2 cellular contexts compared by ENCODE assay signal in the genomic region with DNA sequence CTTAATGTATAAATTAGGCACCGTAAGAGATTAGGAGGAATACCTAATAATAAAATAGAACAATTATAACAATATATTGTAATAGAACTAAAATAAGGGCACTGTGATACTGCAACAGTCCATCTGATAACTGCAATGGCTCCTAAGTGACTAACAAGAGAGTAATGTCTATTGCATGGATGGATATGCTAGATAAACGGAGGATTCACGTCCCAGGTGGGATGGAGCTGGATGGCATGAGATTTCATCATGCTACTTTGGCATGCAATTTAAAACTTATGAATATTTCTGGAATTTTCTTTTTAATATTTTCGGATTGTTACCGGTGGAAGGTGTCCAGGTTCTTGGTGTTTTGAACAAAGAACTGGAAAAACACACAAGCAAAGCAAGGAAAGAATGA.
TF ChIP-seq lines count a peak whose summit lies in the region.

No MANE protein-coding gene starts in this region.

TF ChIP-seq in IMR-90, 13 proteins besides CTCF, POLR2A, EP300 and RAD21:
- peak; percentile 4; the same call in 1 of the 2 replicates for TF ChIP-seq CEBPB (IDR thresholded peaks at IDR 0.05; ENCODE audit: low read depth, low read length)
- TF ChIP-seq, protein P1, sequence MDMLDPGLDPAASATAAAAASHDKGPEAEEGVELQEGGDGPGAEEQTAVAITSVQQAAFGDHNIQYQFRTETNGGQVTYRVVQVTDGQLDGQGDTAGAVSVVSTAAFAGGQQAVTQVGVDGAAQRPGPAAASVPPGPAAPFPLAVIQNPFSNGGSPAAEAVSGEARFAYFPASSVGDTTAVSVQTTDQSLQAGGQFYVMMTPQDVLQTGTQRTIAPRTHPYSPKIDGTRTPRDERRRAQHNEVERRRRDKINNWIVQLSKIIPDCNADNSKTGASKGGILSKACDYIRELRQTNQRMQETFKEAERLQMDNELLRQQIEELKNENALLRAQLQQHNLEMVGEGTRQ (IDR thresholded peaks at IDR 0.05; ENCODE audit: low read depth, low read length): no peak

TF ChIP-seq in K562, 482 proteins besides CTCF, POLR2A, EP300 and RAD21 (continues in another document):
- TF ChIP-seq, protein P2, sequence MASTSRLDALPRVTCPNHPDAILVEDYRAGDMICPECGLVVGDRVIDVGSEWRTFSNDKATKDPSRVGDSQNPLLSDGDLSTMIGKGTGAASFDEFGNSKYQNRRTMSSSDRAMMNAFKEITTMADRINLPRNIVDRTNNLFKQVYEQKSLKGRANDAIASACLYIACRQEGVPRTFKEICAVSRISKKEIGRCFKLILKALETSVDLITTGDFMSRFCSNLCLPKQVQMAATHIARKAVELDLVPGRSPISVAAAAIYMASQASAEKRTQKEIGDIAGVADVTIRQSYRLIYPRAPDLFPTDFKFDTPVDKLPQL (IDR thresholded peaks at IDR 0.05; ENCODE audit: extremely low read depth, insufficient read length): no peak
- TF ChIP-seq TGIF2 (CRISPR knock-in tag; IDR thresholded peaks at IDR 0.05): no peak
- no peak for TF ChIP-seq ZNF12 (CRISPR knock-in tag; IDR thresholded peaks at IDR 0.05)
- peak; percentile 93 for TF ChIP-seq TRIM24 (IDR thresholded peaks at IDR 0.05)
- no peak for TF ChIP-seq TBL1XR1 (IDR thresholded peaks at IDR 0.05; ENCODE audit: low read length in 2 of 2)
- peak; percentile 35; the same call in 1 of the 2 replicates for TF ChIP-seq POLR2H (tag; IDR thresholded peaks at IDR 0.05; ENCODE audit: low read depth)
- TF ChIP-seq ARID1B (IDR thresholded peaks at IDR 0.05): peak; percentile 60
- TF ChIP-seq, protein P3, sequence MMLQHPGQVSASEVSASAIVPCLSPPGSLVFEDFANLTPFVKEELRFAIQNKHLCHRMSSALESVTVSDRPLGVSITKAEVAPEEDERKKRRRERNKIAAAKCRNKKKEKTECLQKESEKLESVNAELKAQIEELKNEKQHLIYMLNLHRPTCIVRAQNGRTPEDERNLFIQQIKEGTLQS (IDR thresholded peaks at IDR 0.05): peak; percentile 84
- TF ChIP-seq, protein P3 (CRISPR knock-in tag; conservative IDR thresholded peaks at IDR 0.05): no peak
- no peak for TF ChIP-seq RBM17 (IDR thresholded peaks at IDR 0.05; ENCODE audit: borderline replicate concordance, low read depth, low read length)
- TF ChIP-seq, protein P4, sequence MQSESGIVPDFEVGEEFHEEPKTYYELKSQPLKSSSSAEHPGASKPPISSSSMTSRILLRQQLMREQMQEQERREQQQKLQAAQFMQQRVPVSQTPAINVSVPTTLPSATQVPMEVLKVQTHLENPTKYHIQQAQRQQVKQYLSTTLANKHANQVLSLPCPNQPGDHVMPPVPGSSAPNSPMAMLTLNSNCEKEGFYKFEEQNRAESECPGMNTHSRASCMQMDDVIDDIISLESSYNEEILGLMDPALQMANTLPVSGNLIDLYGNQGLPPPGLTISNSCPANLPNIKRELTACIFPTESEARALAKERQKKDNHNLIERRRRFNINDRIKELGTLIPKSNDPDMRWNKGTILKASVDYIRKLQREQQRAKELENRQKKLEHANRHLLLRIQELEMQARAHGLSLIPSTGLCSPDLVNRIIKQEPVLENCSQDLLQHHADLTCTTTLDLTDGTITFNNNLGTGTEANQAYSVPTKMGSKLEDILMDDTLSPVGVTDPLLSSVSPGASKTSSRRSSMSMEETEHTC (IDR thresholded peaks at IDR 0.05): no peak
- TF ChIP-seq ZNF134 (CRISPR knock-in tag; conservative IDR thresholded peaks at IDR 0.05): no peak
- TF ChIP-seq PML (IDR thresholded peaks at IDR 0.05; ENCODE audit: low read length): no peak
- no peak for TF ChIP-seq EGR1 (conservative IDR thresholded peaks at IDR 0.05)
- peak; percentile 78 for TF ChIP-seq FOSL1 (tag; conservative IDR thresholded peaks at IDR 0.05)
- 0 out of 2 replicates have a peak, but pooled peaks have one; percentile 37 for TF ChIP-seq DPF2 (IDR thresholded peaks at IDR 0.05)
- no peak for TF ChIP-seq CCAR2 (IDR thresholded peaks at IDR 0.05; ENCODE audit: low read depth, low read length)
- peak; percentile 52 for TF ChIP-seq CBFA2T3 (IDR thresholded peaks at IDR 0.05)
- no peak for TF ChIP-seq ZNF696 (CRISPR knock-in tag; conservative IDR thresholded peaks at IDR 0.05)
- no peak for TF ChIP-seq KAT7 (CRISPR knock-in tag; IDR thresholded peaks at IDR 0.05; ENCODE audit: borderline replicate concordance)
- no peak for TF ChIP-seq RCOR1 (IDR thresholded peaks at IDR 0.05; ENCODE audit: borderline replicate concordance in 1 of 2, low read depth in 2 of 2, low read length in 2 of 2)
- no peak for TF ChIP-seq HCFC1 (IDR thresholded peaks at IDR 0.05; ENCODE audit: low read depth, low read length)
- TF ChIP-seq CBX2 (IDR thresholded peaks at IDR 0.05; ENCODE audit: insufficient read depth, low read length, poor library complexity, severe bottlenecking): no peak
- TF ChIP-seq, protein P5, sequence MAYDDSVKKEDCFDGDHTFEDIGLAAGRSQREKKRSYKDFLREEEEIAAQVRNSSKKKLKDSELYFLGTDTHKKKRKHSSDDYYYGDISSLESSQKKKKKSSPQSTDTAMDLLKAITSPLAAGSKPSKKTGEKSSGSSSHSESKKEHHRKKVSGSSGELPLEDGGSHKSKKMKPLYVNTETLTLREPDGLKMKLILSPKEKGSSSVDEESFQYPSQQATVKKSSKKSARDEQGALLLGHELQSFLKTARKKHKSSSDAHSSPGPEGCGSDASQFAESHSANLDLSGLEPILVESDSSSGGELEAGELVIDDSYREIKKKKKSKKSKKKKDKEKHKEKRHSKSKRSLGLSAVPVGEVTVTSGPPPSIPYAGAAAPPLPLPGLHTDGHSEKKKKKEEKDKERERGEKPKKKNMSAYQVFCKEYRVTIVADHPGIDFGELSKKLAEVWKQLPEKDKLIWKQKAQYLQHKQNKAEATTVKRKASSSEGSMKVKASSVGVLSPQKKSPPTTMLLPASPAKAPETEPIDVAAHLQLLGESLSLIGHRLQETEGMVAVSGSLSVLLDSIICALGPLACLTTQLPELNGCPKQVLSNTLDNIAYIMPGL (CRISPR knock-in tag; IDR thresholded peaks at IDR 0.05): no peak
- no peak for TF ChIP-seq PCBP1 (IDR thresholded peaks at IDR 0.05; ENCODE audit: low read depth, low read length, poor library complexity, severe bottlenecking)
- TF ChIP-seq ZNF444 (CRISPR knock-in tag; IDR thresholded peaks at IDR 0.05): no peak
- no peak for TF ChIP-seq ZNF263 (CRISPR knock-in tag; IDR thresholded peaks at IDR 0.05; ENCODE audit: borderline replicate concordance)
- no peak for TF ChIP-seq HMGN3 (IDR thresholded peaks at IDR 0.05; ENCODE audit: borderline replicate concordance, extremely low read depth, insufficient read length, low read depth, low read length)
- TF ChIP-seq, protein P6, sequence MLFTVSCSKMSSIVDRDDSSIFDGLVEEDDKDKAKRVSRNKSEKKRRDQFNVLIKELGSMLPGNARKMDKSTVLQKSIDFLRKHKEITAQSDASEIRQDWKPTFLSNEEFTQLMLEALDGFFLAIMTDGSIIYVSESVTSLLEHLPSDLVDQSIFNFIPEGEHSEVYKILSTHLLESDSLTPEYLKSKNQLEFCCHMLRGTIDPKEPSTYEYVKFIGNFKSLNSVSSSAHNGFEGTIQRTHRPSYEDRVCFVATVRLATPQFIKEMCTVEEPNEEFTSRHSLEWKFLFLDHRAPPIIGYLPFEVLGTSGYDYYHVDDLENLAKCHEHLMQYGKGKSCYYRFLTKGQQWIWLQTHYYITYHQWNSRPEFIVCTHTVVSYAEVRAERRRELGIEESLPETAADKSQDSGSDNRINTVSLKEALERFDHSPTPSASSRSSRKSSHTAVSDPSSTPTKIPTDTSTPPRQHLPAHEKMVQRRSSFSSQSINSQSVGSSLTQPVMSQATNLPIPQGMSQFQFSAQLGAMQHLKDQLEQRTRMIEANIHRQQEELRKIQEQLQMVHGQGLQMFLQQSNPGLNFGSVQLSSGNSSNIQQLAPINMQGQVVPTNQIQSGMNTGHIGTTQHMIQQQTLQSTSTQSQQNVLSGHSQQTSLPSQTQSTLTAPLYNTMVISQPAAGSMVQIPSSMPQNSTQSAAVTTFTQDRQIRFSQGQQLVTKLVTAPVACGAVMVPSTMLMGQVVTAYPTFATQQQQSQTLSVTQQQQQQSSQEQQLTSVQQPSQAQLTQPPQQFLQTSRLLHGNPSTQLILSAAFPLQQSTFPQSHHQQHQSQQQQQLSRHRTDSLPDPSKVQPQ (CRISPR knock-in tag; IDR thresholded peaks at IDR 0.05; ENCODE audit: borderline replicate concordance): no peak
- no peak for TF ChIP-seq ZNF217 (CRISPR knock-in tag; IDR thresholded peaks at IDR 0.05)
- peak; percentile 41 for TF ChIP-seq TAL1 (IDR thresholded peaks at IDR 0.05)
- no peak for TF ChIP-seq ZNF133 (CRISPR knock-in tag; IDR thresholded peaks at IDR 0.05)
- TF ChIP-seq E2F3 (CRISPR knock-in tag; IDR thresholded peaks at IDR 0.05): no peak
- TF ChIP-seq MCM5 (IDR thresholded peaks at IDR 0.05; ENCODE audit: low read depth): no peak
- TF ChIP-seq EHMT2 (IDR thresholded peaks at IDR 0.05): no peak
- TF ChIP-seq ZKSCAN3 (CRISPR knock-in tag; IDR thresholded peaks at IDR 0.05): no peak
- no peak for TF ChIP-seq RB1 (IDR thresholded peaks at IDR 0.05; ENCODE audit: low read depth)
- TF ChIP-seq NCOA1 (IDR thresholded peaks at IDR 0.05; ENCODE audit: low read depth): no peak
- no peak for TF ChIP-seq CREBBP (IDR thresholded peaks at IDR 0.05; ENCODE audit: low read depth, low read length)
- no peak for TF ChIP-seq ZNF347 (CRISPR knock-in tag; IDR thresholded peaks at IDR 0.05; ENCODE audit: low read depth)
- no peak for TF ChIP-seq FOXJ2 (tag; IDR thresholded peaks at IDR 0.05)
- TF ChIP-seq, protein P7, sequence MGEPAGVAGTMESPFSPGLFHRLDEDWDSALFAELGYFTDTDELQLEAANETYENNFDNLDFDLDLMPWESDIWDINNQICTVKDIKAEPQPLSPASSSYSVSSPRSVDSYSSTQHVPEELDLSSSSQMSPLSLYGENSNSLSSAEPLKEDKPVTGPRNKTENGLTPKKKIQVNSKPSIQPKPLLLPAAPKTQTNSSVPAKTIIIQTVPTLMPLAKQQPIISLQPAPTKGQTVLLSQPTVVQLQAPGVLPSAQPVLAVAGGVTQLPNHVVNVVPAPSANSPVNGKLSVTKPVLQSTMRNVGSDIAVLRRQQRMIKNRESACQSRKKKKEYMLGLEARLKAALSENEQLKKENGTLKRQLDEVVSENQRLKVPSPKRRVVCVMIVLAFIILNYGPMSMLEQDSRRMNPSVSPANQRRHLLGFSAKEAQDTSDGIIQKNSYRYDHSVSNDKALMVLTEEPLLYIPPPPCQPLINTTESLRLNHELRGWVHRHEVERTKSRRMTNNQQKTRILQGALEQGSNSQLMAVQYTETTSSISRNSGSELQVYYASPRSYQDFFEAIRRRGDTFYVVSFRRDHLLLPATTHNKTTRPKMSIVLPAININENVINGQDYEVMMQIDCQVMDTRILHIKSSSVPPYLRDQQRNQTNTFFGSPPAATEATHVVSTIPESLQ (CRISPR knock-in tag; IDR thresholded peaks at IDR 0.05): no peak
- TF ChIP-seq U2AF1 (optimal IDR thresholded peaks at IDR 0.05; ENCODE audit: low read depth, low read length): no peak
- TF ChIP-seq, protein P8, sequence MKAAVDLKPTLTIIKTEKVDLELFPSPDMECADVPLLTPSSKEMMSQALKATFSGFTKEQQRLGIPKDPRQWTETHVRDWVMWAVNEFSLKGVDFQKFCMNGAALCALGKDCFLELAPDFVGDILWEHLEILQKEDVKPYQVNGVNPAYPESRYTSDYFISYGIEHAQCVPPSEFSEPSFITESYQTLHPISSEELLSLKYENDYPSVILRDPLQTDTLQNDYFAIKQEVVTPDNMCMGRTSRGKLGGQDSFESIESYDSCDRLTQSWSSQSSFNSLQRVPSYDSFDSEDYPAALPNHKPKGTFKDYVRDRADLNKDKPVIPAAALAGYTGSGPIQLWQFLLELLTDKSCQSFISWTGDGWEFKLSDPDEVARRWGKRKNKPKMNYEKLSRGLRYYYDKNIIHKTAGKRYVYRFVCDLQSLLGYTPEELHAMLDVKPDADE (conservative IDR thresholded peaks at IDR 0.05; ENCODE audit: control insufficient read depth, low read depth, low read length): no peak
- TF ChIP-seq, protein P9, sequence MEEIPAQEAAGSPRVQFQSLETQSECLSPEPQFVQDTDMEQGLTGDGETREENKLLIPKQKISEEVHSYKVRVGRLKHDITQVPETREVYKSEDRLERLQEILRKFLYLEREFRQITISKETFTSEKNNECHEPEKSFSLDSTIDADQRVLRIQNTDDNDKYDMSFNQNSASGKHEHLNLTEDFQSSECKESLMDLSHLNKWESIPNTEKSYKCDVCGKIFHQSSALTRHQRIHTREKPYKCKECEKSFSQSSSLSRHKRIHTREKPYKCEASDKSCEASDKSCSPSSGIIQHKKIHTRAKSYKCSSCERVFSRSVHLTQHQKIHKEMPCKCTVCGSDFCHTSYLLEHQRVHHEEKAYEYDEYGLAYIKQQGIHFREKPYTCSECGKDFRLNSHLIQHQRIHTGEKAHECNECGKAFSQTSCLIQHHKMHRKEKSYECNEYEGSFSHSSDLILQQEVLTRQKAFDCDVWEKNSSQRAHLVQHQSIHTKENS (CRISPR knock-in tag; IDR thresholded peaks at IDR 0.05): no peak
- TF ChIP-seq ELF1 (tag; IDR thresholded peaks at IDR 0.05): no peak
- 0 out of 2 replicates have a peak, but pooled peaks have one; percentile 26 for TF ChIP-seq JUN (IDR thresholded peaks at IDR 0.05; ENCODE audit: borderline replicate concordance, low read depth, low read length)
- TF ChIP-seq JUN (CRISPR knock-in tag; IDR thresholded peaks at IDR 0.05; ENCODE audit: borderline replicate concordance): no peak
- no peak for TF ChIP-seq ARHGAP35 (IDR thresholded peaks at IDR 0.05; ENCODE audit: partially characterized antibody)
- TF ChIP-seq, protein P10, sequence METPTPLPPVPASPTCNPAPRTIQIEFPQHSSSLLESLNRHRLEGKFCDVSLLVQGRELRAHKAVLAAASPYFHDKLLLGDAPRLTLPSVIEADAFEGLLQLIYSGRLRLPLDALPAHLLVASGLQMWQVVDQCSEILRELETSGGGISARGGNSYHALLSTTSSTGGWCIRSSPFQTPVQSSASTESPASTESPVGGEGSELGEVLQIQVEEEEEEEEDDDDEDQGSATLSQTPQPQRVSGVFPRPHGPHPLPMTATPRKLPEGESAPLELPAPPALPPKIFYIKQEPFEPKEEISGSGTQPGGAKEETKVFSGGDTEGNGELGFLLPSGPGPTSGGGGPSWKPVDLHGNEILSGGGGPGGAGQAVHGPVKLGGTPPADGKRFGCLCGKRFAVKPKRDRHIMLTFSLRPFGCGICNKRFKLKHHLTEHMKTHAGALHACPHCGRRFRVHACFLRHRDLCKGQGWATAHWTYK (CRISPR knock-in tag; IDR thresholded peaks at IDR 0.05): no peak
- TF ChIP-seq, protein P11, sequence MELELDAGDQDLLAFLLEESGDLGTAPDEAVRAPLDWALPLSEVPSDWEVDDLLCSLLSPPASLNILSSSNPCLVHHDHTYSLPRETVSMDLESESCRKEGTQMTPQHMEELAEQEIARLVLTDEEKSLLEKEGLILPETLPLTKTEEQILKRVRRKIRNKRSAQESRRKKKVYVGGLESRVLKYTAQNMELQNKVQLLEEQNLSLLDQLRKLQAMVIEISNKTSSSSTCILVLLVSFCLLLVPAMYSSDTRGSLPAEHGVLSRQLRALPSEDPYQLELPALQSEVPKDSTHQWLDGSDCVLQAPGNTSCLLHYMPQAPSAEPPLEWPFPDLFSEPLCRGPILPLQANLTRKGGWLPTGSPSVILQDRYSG (tag; conservative IDR thresholded peaks at IDR 0.05; ENCODE audit: low read depth): no peak
- TF ChIP-seq POLR2AphosphoS5 (IDR thresholded peaks at IDR 0.05; ENCODE audit: control insufficient read depth, insufficient read depth, low read depth, low read length): no peak
- no peak for TF ChIP-seq ZNF699 (CRISPR knock-in tag; IDR thresholded peaks at IDR 0.05; ENCODE audit: insufficient replicate concordance)
- no peak for TF ChIP-seq SLC30A9 (CRISPR knock-in tag; IDR thresholded peaks at IDR 0.05)
- no peak for TF ChIP-seq PHF20 (IDR thresholded peaks at IDR 0.05; ENCODE audit: partially characterized antibody)
